ENCODE assay signal across 2 cellular contexts in genomic region chr18:30491815-30492551, GRCh38.
A peak's percentile ranks its signal among the peaks of the same experiment; 100 is the strongest.
TF ChIP-seq lines count a peak whose summit lies in the region.

No MANE protein-coding gene starts in this region.

TF ChIP-seq in HEK293, 187 proteins besides CTCF, POLR2A, EP300 and RAD21:
- TF ChIP-seq PRDM1 (tag by site-specific recombination; IDR thresholded peaks at IDR 0.05) (peak; percentile 63), ZNF610 (tag by site-specific recombination; IDR thresholded peaks at IDR 0.05; ENCODE audit: borderline replicate concordance) (no peak), ZNF366 (tag by site-specific recombination; conservative IDR thresholded peaks at IDR 0.05) (peak; percentile 84), ZSCAN5A (tag by site-specific recombination; IDR thresholded peaks at IDR 0.05) (no peak)

TF ChIP-seq in GM12878, 131 proteins besides CTCF, POLR2A, EP300 and RAD21:
- TF ChIP-seq ZNF384 (IDR thresholded peaks at IDR 0.05; ENCODE audit: borderline replicate concordance, low read depth, low read length) (no peak), ATF7 (IDR thresholded peaks at IDR 0.05; ENCODE audit: low read depth) (0 out of 2 replicates have a peak, but pooled peaks have one; percentile 48), GATAD2B (conservative IDR thresholded peaks at IDR 0.05; ENCODE audit: low read depth) (no peak), ATF2 (IDR thresholded peaks at IDR 0.05; ENCODE audit: low read length) (no peak), MTA2 (IDR thresholded peaks at IDR 0.05; ENCODE audit: low read depth) (peak; percentile 39), FOS (IDR thresholded peaks at IDR 0.05; ENCODE audit: borderline replicate concordance, extremely low read depth, insufficient read length) (no peak)
